ENCODE assay signal across 1 cellular context in genomic region chr10:102853944-102854694, GRCh38.
TF ChIP-seq lines count a peak whose summit lies in the region.

A gene with protein sequence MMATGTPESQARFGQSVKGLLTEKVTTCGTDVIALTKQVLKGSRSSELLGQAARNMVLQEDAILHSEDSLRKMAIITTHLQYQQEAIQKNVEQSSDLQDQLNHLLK (plus strand): TSS chr10:102854259. CDS start chr10:102854287, 28 bp downstream.

TF ChIP-seq in K562, 482 proteins besides CTCF, POLR2A, EP300 and RAD21 (continued from another document and continues in another):
- TF ChIP-seq ZMIZ1 (IDR thresholded peaks at IDR 0.05; ENCODE audit: low read depth in 2 of 2, low read length in 2 of 2) (0 out of 4 replicates have a peak, but pooled peaks of 1 of the 2 experiments have one; percentile 14), ZKSCAN1 (IDR thresholded peaks at IDR 0.05; ENCODE audit: low read depth, low read length) (no peak; the same call in 1 of the 2 replicates), CHAMP1 (IDR thresholded peaks at IDR 0.05) (no peak; the same call in 1 of the 2 replicates), CEBPG (CRISPR knock-in tag; IDR thresholded peaks at IDR 0.05) (no peak; the same call in 1 of the 2 replicates), CEBPG (tag; conservative IDR thresholded peaks at IDR 0.05 in 1 of 2, IDR thresholded peaks at IDR 0.05 in 1 of 2) (no peak; a peak in 1 of 4 replicates), ZNF277 (CRISPR knock-in tag; IDR thresholded peaks at IDR 0.05; ENCODE audit: borderline replicate concordance) (no peak), KDM5B (IDR thresholded peaks at IDR 0.05; ENCODE audit: insufficient replicate concordance, low read depth, low read length) (peak; percentile 82), ZNF431 (CRISPR knock-in tag; IDR thresholded peaks at IDR 0.05) (no peak), ZNF778 (CRISPR knock-in tag; IDR thresholded peaks at IDR 0.05) (no peak), ZNF398 (CRISPR knock-in tag; IDR thresholded peaks at IDR 0.05) (no peak), SIRT6 (IDR thresholded peaks at IDR 0.05; ENCODE audit: low read depth, low read length) (no peak), POLR3A (IDR thresholded peaks at IDR 0.05; ENCODE audit: borderline replicate concordance, extremely low read depth, insufficient read depth, insufficient read length) (peak; percentile 30), MIER1 (IDR thresholded peaks at IDR 0.05; ENCODE audit: low read depth) (no peak), PYGO2 (tag; IDR thresholded peaks at IDR 0.05) (no peak), NKRF (IDR thresholded peaks at IDR 0.05; ENCODE audit: borderline replicate concordance) (peak; percentile 54; the same call in 1 of the 2 replicates), CCAR2 (IDR thresholded peaks at IDR 0.05; ENCODE audit: low read depth, low read length) (no peak), RBM39 (optimal IDR thresholded peaks at IDR 0.05; ENCODE audit: low read depth, low read length) (no peak), THRA (IDR thresholded peaks at IDR 0.05) (no peak), ELF2 (CRISPR knock-in tag; IDR thresholded peaks at IDR 0.05) (no peak), LEF1 (IDR thresholded peaks at IDR 0.05) (no peak), RREB1 (CRISPR knock-in tag; IDR thresholded peaks at IDR 0.05) (0 out of 2 replicates have a peak, but pooled peaks have one; percentile 38), ZNF57 (CRISPR knock-in tag; IDR thresholded peaks at IDR 0.05) (no peak), PTRF (tag; IDR thresholded peaks at IDR 0.05) (no peak), ETV6 (IDR thresholded peaks at IDR 0.05; ENCODE audit: borderline replicate concordance in 1 of 2, low read depth in 2 of 2, low read length in 1 of 2) (peak in 1 of 2 experiments; percentile 71; a peak in 2 of 4 replicates), ETV6 (CRISPR knock-in tag; IDR thresholded peaks at IDR 0.05; ENCODE audit: borderline replicate concordance) (no peak), HEY1 (CRISPR knock-in tag; IDR thresholded peaks at IDR 0.05; ENCODE audit: borderline replicate concordance) (no peak), PKNOX1 (IDR thresholded peaks at IDR 0.05) (no peak), ZKSCAN8 (CRISPR knock-in tag; IDR thresholded peaks at IDR 0.05) (no peak), RBM17 (IDR thresholded peaks at IDR 0.05; ENCODE audit: borderline replicate concordance, low read depth, low read length) (no peak), ZBED1 (IDR thresholded peaks at IDR 0.05) (no peak), TAF1 (IDR thresholded peaks at IDR 0.05; ENCODE audit: control insufficient read depth, extremely low read depth, insufficient read depth, low read length, severe bottlenecking) (peak; percentile 77), NONO (IDR thresholded peaks at IDR 0.05; ENCODE audit: low read depth in 2 of 2, low read length in 1 of 2) (no peak)
- TF ChIP-seq, protein P1, sequence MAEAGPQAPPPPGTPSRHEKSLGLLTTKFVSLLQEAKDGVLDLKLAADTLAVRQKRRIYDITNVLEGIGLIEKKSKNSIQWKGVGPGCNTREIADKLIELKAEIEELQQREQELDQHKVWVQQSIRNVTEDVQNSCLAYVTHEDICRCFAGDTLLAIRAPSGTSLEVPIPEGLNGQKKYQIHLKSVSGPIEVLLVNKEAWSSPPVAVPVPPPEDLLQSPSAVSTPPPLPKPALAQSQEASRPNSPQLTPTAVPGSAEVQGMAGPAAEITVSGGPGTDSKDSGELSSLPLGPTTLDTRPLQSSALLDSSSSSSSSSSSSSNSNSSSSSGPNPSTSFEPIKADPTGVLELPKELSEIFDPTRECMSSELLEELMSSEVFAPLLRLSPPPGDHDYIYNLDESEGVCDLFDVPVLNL (CRISPR knock-in tag; IDR thresholded peaks at IDR 0.05; ENCODE audit: low read depth), result no peak
- TF ChIP-seq, protein P2, sequence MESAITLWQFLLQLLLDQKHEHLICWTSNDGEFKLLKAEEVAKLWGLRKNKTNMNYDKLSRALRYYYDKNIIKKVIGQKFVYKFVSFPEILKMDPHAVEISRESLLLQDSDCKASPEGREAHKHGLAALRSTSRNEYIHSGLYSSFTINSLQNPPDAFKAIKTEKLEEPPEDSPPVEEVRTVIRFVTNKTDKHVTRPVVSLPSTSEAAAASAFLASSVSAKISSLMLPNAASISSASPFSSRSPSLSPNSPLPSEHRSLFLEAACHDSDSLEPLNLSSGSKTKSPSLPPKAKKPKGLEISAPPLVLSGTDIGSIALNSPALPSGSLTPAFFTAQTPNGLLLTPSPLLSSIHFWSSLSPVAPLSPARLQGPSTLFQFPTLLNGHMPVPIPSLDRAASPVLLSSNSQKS (CRISPR knock-in tag; IDR thresholded peaks at IDR 0.05), result no peak
